In the genomic region with DNA sequence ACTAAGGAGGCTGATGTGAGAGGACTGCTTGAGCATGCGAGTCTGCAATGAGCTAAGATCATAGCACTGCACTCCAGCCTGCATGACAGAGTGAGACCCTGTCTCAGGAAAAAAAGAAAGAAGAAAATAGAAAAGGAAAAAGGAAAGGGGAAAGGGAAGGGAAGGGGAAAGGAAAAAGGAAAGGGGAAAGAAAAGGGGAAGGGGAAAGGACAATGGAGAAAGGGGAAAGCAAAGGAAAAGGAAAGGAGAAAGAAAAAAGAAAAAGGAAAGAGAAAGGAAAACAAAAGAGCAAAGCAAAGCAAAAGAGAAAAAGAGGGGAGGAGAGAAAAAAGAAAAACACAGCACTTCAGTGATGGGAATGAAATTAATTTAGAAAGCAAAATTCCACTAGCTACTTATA, we compare ENCODE assay signal across 15 cellular contexts.
DNase-seq lines count a peak whose midpoint lies in the region; ATAC-seq and TF ChIP-seq lines count a peak whose summit lies in the region.
"Had no signal": no experiment of that assay in that cellular context is flagged by ENCODE, and none has a peak within 500 bp of the region (broad histone marks: within the 10 kb centered on the region; RNA-seq: fewer than 3 reads in every experiment).

No MANE protein-coding gene starts in this region.

- peaks cover 5% of the 10 kb centered on the region for H3K9me3 Mint-ChIP-seq in activated CD4-positive, alpha-beta T cell treated with anti-CD3 and anti-CD28 coated beads, Interleukin-2, amount 10 ng/mL, durations not matched to agents 24 days and 14 days
- H3K9me3 Mint-ChIP-seq in T-cell = peaks cover 0 to 4% (median 0%) of the 10 kb centered on the region in 3 donors

- no peak overlapping the region for H3K9ac ChIP-seq in trophoblast cell (ENCODE audit: low read length)

- H3K14ac ChIP-seq in trophoblast cell (ENCODE audit: low read length) = no peak overlapping the region

- H2AFZ ChIP-seq in trophoblast cell (ENCODE audit: insufficient read depth, low read length, poor library complexity) = no peak overlapping the region

- H3K18ac ChIP-seq in trophoblast cell (ENCODE audit: low read length) = no peak overlapping the region

- CTCF ChIA-PET in T-cell (lab: Charles Lee) (interaction anchor here in 1 of 2 donors (0.5 to 0.9 kb wide), 3 partner anchors 80 to 131 kb away, joined by 3 read pairs; no protein-coding TSS in a partner anchor), GM10248 (lab: Yijun Ruan, JAX) (interaction anchor here (1.0 to 2.6 kb wide), 4 partner anchors 10 to 59 kb away, joined by 3 to 8 read pairs (median 4); no protein-coding TSS in a partner anchor)

- H4K91ac ChIP-seq in trophoblast cell (ENCODE audit: low read depth, low read length) = no peak overlapping the region

- H3K4me3 Mint-ChIP-seq in activated CD4-positive, alpha-beta T cell treated with anti-CD3 and anti-CD28 coated beads, Interleukin-2, amount 10 ng/mL, durations not matched to agents 24 days and 14 days = peak overlapping the region; percentile 62
- peak overlapping the region; percentile 25 to 51 (median 46) for H3K4me3 Mint-ChIP-seq in T-cell

- no CpG with 5 or more reads among the region's 1 CpG for WGBS in trophoblast cell (ENCODE audit: extremely low coverage, insufficient coverage, insufficient read length)

- no peak overlapping the region for H2BK120ac ChIP-seq in trophoblast cell (ENCODE audit: insufficient read depth, low read length, poor library complexity)

- no peak overlapping the region for H3K4me2 ChIP-seq in trophoblast cell (ENCODE audit: low read length)

- no peak for ATAC-seq in T-cell (replicated peaks in 1 of 4)
- ATAC-seq: heart right ventricle, upper lobe of right lung had no signal

- no peaks in the 10 kb centered on the region for H3K79me1 ChIP-seq in trophoblast cell (ENCODE audit: low read length)

- H3K27ac Mint-ChIP-seq in activated CD4-positive, alpha-beta T cell treated with anti-CD3 and anti-CD28 coated beads, Interleukin-2, amount 10 ng/mL, durations not matched to agents 24 days and 14 days = peak overlapping the region; percentile 2
- peak overlapping the region in 1 of 2 donors; percentile 61 for H3K27ac Mint-ChIP-seq in T-cell

- peak overlapping the region; percentile 18 for H4K12ac ChIP-seq in trophoblast cell (ENCODE audit: low read depth, low read length)

- H2BK12ac ChIP-seq in trophoblast cell (ENCODE audit: low read length) = no peak overlapping the region

- no peaks in the 10 kb centered on the region for H3K4me1 ChIP-seq in trophoblast cell (ENCODE audit: control insufficient read depth in 1 of 2, insufficient read depth in 2 of 2, low read length in 2 of 2)

- peak overlapping the region in 9 of 59 donors; percentile 5 to 37 (median 24) for H3K4me3 ChIP-seq in dorsolateral prefrontal cortex
- no peak overlapping the region for H3K4me3 ChIP-seq in trophoblast cell (ENCODE audit: low read depth, low read length)
- no peak overlapping the region for H3K4me3 ChIP-seq in WERI-Rb-1 (ENCODE audit: low read depth, low read length)
- H3K4me3 ChIP-seq: heart right ventricle, ovary, upper lobe of right lung had no signal

- peaks cover 9% of the 10 kb centered on the region for H3K36me3 Mint-ChIP-seq in activated CD4-positive, alpha-beta T cell treated with anti-CD3 and anti-CD28 coated beads, Interleukin-2, amount 10 ng/mL, durations not matched to agents 24 days and 14 days (ENCODE audit: low read depth)
- H3K36me3 Mint-ChIP-seq in T-cell = peaks cover 8% of the 10 kb centered on the region

- no peak overlapping the region for H4K8ac ChIP-seq in trophoblast cell (ENCODE audit: low read depth, low read length)

- peak overlapping the region in 40 of 59 donors; percentile 2 to 77 (median 50) for H3K27ac ChIP-seq in dorsolateral prefrontal cortex
- H3K27ac ChIP-seq in trophoblast cell (ENCODE audit: low read depth, low read length) = no peak overlapping the region
- no peak overlapping the region for H3K27ac ChIP-seq in WERI-Rb-1
- H3K27ac ChIP-seq: ovary, upper lobe of right lung had no signal

- intact Hi-C loops in activated CD4-positive, alpha-beta T cell treated with anti-CD3 and anti-CD28 coated beads, Interleukin-2, amount 10 ng/mL, durations not matched to agents 24 days and 14 days (cut with micrococcal nuclease) = loop anchor here (5.0 kb wide), 2 partner anchors 58 to 88 kb away; no protein-coding TSS in a partner anchor
- intact Hi-C loops in dorsolateral prefrontal cortex (cut with DNase I) = loop anchor here (10.0 kb wide), 1 partner anchor 55 kb away; no protein-coding TSS in a partner anchor

- POLR2A ChIA-PET in T-cell (lab: Charles Lee) = interaction anchor here in 1 of 2 donors (0.7 kb wide), 1 partner anchor 362 kb away, joined by 6 read pairs; no protein-coding TSS in a partner anchor
- POLR2A ChIA-PET in GM10248 (lab: Yijun Ruan, JAX) = no interaction called here

- H2AK5ac ChIP-seq in trophoblast cell (ENCODE audit: low read length) = no peak overlapping the region

- TF ChIP-seq CTCF in dorsolateral prefrontal cortex (IDR thresholded peaks at IDR 0.05 in 54 of 56, conservative IDR thresholded peaks at IDR 0.05 in 2 of 56; ENCODE audit: low read depth in 1 of 56, partially characterized antibody in 56 of 56) (no peak), WERI-Rb-1 (IDR thresholded peaks at IDR 0.05; ENCODE audit: low read depth, low read length) (no peak), GM10248 (IDR thresholded peaks at IDR 0.05; ENCODE audit: control extremely low read depth, extremely low read depth, low read depth, missing control alignments) (no peak)

- H3K4ac ChIP-seq in trophoblast cell (ENCODE audit: low read depth, low read length) = no peak overlapping the region

- H3K27me3 Mint-ChIP-seq in activated CD4-positive, alpha-beta T cell treated with anti-CD3 and anti-CD28 coated beads, Interleukin-2, amount 10 ng/mL, durations not matched to agents 24 days and 14 days = no peaks in the 10 kb centered on the region
- no peaks in the 10 kb centered on the region for H3K27me3 Mint-ChIP-seq in T-cell

- H2BK5ac ChIP-seq in trophoblast cell (ENCODE audit: low read depth, low read length, poor library complexity) = no peak overlapping the region

- no peaks in the 10 kb centered on the region for H3K79me2 ChIP-seq in trophoblast cell (ENCODE audit: control insufficient read depth, insufficient read depth, low read length, poor library complexity)

- H3K4me1 Mint-ChIP-seq in activated CD4-positive, alpha-beta T cell treated with anti-CD3 and anti-CD28 coated beads, Interleukin-2, amount 10 ng/mL, durations not matched to agents 24 days and 14 days = peaks cover 51% of the 10 kb centered on the region
- peaks cover 84 to 91% (median 88%) of the 10 kb centered on the region in 3 donors for H3K4me1 Mint-ChIP-seq in T-cell

- no peaks in the 10 kb centered on the region for H3K27me3 ChIP-seq in dorsolateral prefrontal cortex
- H3K27me3 ChIP-seq in trophoblast cell (ENCODE audit: insufficient read depth, low read length) = no peaks in the 10 kb centered on the region
- no peaks in the 10 kb centered on the region for H3K27me3 ChIP-seq in WERI-Rb-1 (ENCODE audit: insufficient read depth, low read depth, severe bottlenecking)
- H3K27me3 ChIP-seq: heart right ventricle, ovary, upper lobe of right lung had no signal

- no peak for DNase-seq in activated CD4-positive, alpha-beta T cell treated with anti-CD3 and anti-CD28 coated beads, Interleukin-2, amount 10 ng/mL, durations not matched to agents 24 days and 14 days
- no peak for DNase-seq in activated CD4-positive, alpha-beta T cell treated with anti-CD3 and anti-CD28 coated beads for 48 hours
- no peak for DNase-seq in T-cell
- DNase-seq in dorsolateral prefrontal cortex = no peak
- no peak for DNase-seq in trophoblast cell
- no peak for DNase-seq in WERI-Rb-1
- DNase-seq in GM10248 (ENCODE audit: extremely low spot score) = no peak
- no peak for DNase-seq in T1000 (lab: John Stamatoyannopoulos, UW)
- DNase-seq: activated CD4-positive, alpha-beta T cell treated with anti-CD3 and anti-CD28 coated beads, Interleukin-2, amount 50 U/mL, for 48 hours; heart right ventricle; NCI-H187 treated with DMSO at 0.1 percent for 48 hours; NCI-H446 treated with DMSO at 0.1 percent for 48 hours; ovary; stimulated activated CD4-positive, alpha-beta T cell treated with anti-CD3 and anti-CD28 coated beads, Interleukin-4, amount 100 ng/mL, for 4 hours; upper lobe of right lung had no signal

- no peaks in the 10 kb centered on the region for H3K36me3 ChIP-seq in trophoblast cell (ENCODE audit: control insufficient read depth in 1 of 2, insufficient read depth in 2 of 2, low read length in 2 of 2)
- H3K36me3 ChIP-seq in WERI-Rb-1 = no peaks in the 10 kb centered on the region
- H3K36me3 ChIP-seq: heart right ventricle, ovary, upper lobe of right lung had no signal

- H3K9me3 ChIP-seq in trophoblast cell (ENCODE audit: insufficient read depth, low read depth, low read length) = no peaks in the 10 kb centered on the region
- H3K9me3 ChIP-seq in WERI-Rb-1 (ENCODE audit: severe bottlenecking) = no peaks in the 10 kb centered on the region
- H3K9me3 ChIP-seq: ovary, upper lobe of right lung had no signal

- H3K23ac ChIP-seq in trophoblast cell (ENCODE audit: low read length) = no peak overlapping the region

Comparison
In these comparisons a context has a peak if more than half of its experiments do, and no peak if none do; other contexts are left out.
1. H3K27ac ChIP-seq: peak in dorsolateral prefrontal cortex (40 of 59); none in trophoblast cell (single experiment) and WERI-Rb-1 (single experiment).